ENCODE assay signal across 8 cellular contexts in the genomic region with DNA sequence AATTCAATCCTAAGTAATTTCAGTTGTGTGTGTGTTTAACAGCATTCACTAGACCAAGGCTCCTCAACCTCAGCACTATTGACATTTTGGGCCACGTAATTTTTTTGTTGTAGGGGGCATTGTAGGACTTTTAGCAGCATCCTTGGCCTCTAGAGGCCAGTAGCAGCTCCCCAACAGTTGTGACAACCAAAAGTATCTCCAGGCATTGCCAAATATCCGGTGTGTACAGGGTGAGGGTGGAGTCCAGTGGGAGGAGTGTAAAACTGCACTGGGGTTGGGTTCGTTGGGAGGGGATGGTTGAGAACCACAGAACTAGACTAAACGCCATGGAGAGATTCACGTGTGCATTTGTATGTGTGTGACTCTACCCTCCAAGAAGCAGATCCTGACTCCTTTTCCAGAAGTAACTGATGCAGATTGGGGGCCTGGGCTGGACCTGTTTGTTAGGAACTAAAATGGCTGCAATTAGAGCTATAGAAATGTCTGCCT. TPM values are rescaled to one million over a fixed set of nuclear protein-coding genes. Genes with fewer than 3 reads are reported as not detected.
DNase-seq lines count a peak whose midpoint lies in the region; ATAC-seq and TF ChIP-seq lines count a peak whose summit lies in the region.

No MANE protein-coding gene starts in this region.

- H3K79me2 ChIP-seq in neural progenitor cell (ENCODE audit: low read depth): peaks cover 16% of the 10 kb centered on the region

- H4K20me1 ChIP-seq in neural progenitor cell (ENCODE audit: low read depth): no peaks in the 10 kb centered on the region

- CTCF ChIA-PET in CD4-positive, alpha-beta T cell (lab: Charles Lee): no interaction called here

- H3K4me1 ChIP-seq in neural progenitor cell: peaks cover 11% of the 10 kb centered on the region

- peaks cover 16% of the 10 kb centered on the region for H3K4me1 Mint-ChIP-seq in CD4-positive, alpha-beta T cell (ENCODE audit: low read depth)
- H3K4me1 Mint-ChIP-seq in neural progenitor cell (peaks cover 12% of the 10 kb centered on the region), endothelial cell (ENCODE audit: unreplicated experiment) (peaks cover 2% of the 10 kb centered on the region)

- POLR2A ChIA-PET in CD4-positive, alpha-beta T cell (lab: Charles Lee): interaction anchor here (1.0 kb wide), 1 partner anchor 37 kb away, joined by 3 read pairs; no protein-coding TSS in a partner anchor

- no peaks in the 10 kb centered on the region for H3K27me3 ChIP-seq in CD4-positive, alpha-beta T cell (ENCODE audit: control insufficient read depth, insufficient read depth, low read length)
- H3K27me3 ChIP-seq in neural progenitor cell: no peaks in the 10 kb centered on the region

- H3K4me3 ChIP-seq in choroid plexus epithelial cell (ENCODE audit: low read depth, low read length): no peak overlapping the region
- no peak overlapping the region for H3K4me3 ChIP-seq in neural progenitor cell

- H3K27ac ChIP-seq in CD4-positive, alpha-beta T cell (ENCODE audit: low read depth, low read length): no peak overlapping the region
- H3K27ac ChIP-seq in neural progenitor cell: no peak overlapping the region

- intact Hi-C loops in CD4-positive, alpha-beta T cell (cut with DNase I, micrococcal nuclease): loop anchor here (5.0 to 10.0 kb wide), 3 partner anchors 108 to 178 kb away; no protein-coding TSS in a partner anchor

- peak overlapping the region; percentile 2 for H3K4me3 Mint-ChIP-seq in CD4-positive, alpha-beta T cell
- H3K4me3 Mint-ChIP-seq in neural progenitor cell: no peak overlapping the region
- no peak overlapping the region for H3K4me3 Mint-ChIP-seq in endothelial cell (ENCODE audit: unreplicated experiment)

- H3K9me3 Mint-ChIP-seq in CD4-positive, alpha-beta T cell: no peaks in the 10 kb centered on the region
- no peaks in the 10 kb centered on the region for H3K9me3 Mint-ChIP-seq in neural progenitor cell
- H3K9me3 Mint-ChIP-seq in endothelial cell (ENCODE audit: unreplicated experiment): no peaks in the 10 kb centered on the region

- H3K36me3 ChIP-seq in neural progenitor cell: no peaks in the 10 kb centered on the region

- H2AFZ ChIP-seq in neural progenitor cell (replicated peaks): peak overlapping the region; percentile 59

- H3K27me3 Mint-ChIP-seq in CD4-positive, alpha-beta T cell: no peaks in the 10 kb centered on the region
- H3K27me3 Mint-ChIP-seq in neural progenitor cell (ENCODE audit: insufficient read depth, low read depth): peaks cover 2% of the 10 kb centered on the region
- no peaks in the 10 kb centered on the region for H3K27me3 Mint-ChIP-seq in endothelial cell (ENCODE audit: unreplicated experiment)

- DNase-seq in CD4-positive, alpha-beta T cell: peak; percentile 16 to 50 (median 34)
- peak; percentile 82 for DNase-seq in HuH-7.5 (ENCODE audit: low spot score)
- peak; percentile 20 for DNase-seq in T-helper 9 cell
- peak; percentile 80 for DNase-seq in choroid plexus epithelial cell (ENCODE audit: low read depth)
- peak; percentile 23 for DNase-seq in neural progenitor cell (ENCODE audit: low spot score)
- DNase-seq in endothelial cell (ENCODE audit: low spot score): no peak
- no peak for DNase-seq in NCI-H187 (lab: John Stamatoyannopoulos, UW)

- no peak overlapping the region for H3K4me2 ChIP-seq in neural progenitor cell

- peak overlapping the region; percentile 43 for H3K27ac Mint-ChIP-seq in CD4-positive, alpha-beta T cell
- no peak overlapping the region for H3K27ac Mint-ChIP-seq in neural progenitor cell
- H3K27ac Mint-ChIP-seq in endothelial cell (ENCODE audit: unreplicated experiment): no peak overlapping the region

- H3F3A ChIP-seq in neural progenitor cell (ENCODE audit: low read depth): peaks cover 25% of the 10 kb centered on the region

- peak; percentile 99 for ATAC-seq in CD4-positive, alpha-beta T cell (ENCODE audit: poor library complexity)
- peak; percentile 74 for ATAC-seq in GM19372 (IDR thresholded peaks at IDR 0.05; ENCODE audit: low read depth, unreplicated experiment)

- no peaks in the 10 kb centered on the region for H3K9me3 ChIP-seq in CD4-positive, alpha-beta T cell (ENCODE audit: control insufficient read depth, low read length)
- H3K9me3 ChIP-seq in neural progenitor cell (ENCODE audit: low read depth): no peaks in the 10 kb centered on the region

- no peaks in the 10 kb centered on the region for H3K36me3 Mint-ChIP-seq in CD4-positive, alpha-beta T cell (ENCODE audit: low read depth)
- H3K36me3 Mint-ChIP-seq in neural progenitor cell: no peaks in the 10 kb centered on the region
- H3K36me3 Mint-ChIP-seq in endothelial cell (ENCODE audit: low read depth, unreplicated experiment): no peaks in the 10 kb centered on the region

- no peak overlapping the region for H3K9ac ChIP-seq in neural progenitor cell

- peak; percentile 22 for TF ChIP-seq CTCF in CD4-positive, alpha-beta T cell (IDR thresholded peaks at IDR 0.05)
- TF ChIP-seq CTCF in choroid plexus epithelial cell (conservative IDR thresholded peaks at IDR 0.05; ENCODE audit: low read depth, low read length) (peak; percentile 71), neural progenitor cell (IDR thresholded peaks at IDR 0.05) (peak; percentile 40), endothelial cell (IDR thresholded peaks at IDR 0.05; ENCODE audit: unreplicated experiment) (no peak)

RNA-seq across cellular contexts. Expression of gene PHF21A, which starts 5.9 kb away (rescaled TPM):
- total RNA-seq in CD4-positive, alpha-beta T cell: 10 to 100 TPM; 59.5 to 66.2 TPM
- total RNA-seq in neural progenitor cell (ENCODE audit: low replicate concordance) (33.9 and 49.6 TPM in 2 replicates), endothelial cell (ENCODE audit: unreplicated experiment) (52.8 TPM)

Comparison
In these comparisons a context has a peak if more than half of its experiments do, and no peak if none do; other contexts are left out.
1. DNase-seq: peak in CD4-positive, alpha-beta T cell (10 of 10), HuH-7.5 (single experiment), T-helper 9 cell (single experiment), choroid plexus epithelial cell (single experiment) and neural progenitor cell (single experiment); none in endothelial cell (single experiment) and NCI-H187 (0 of 2).